8 cellular contexts compared by ENCODE assay signal in genomic region chr2:138503087-138503442, GRCh38. TPM values are rescaled to one million over a fixed set of nuclear protein-coding genes. Genes with fewer than 3 reads are reported as not detected.
DNase-seq lines count a peak whose midpoint lies in the region; ATAC-seq and TF ChIP-seq lines count a peak whose summit lies in the region.

No MANE protein-coding gene starts in this region.

- H3K79me2 ChIP-seq in osteoblast (ENCODE audit: insufficient read depth, low read length) = peaks cover 61% of the 10 kb centered on the region

- DNase-seq in RPMI7951 (ENCODE audit: low read depth) (peak; percentile 2), osteoblast (ENCODE audit: insufficient read length, low spot score, missing footprints) (no peak), NCI-H146 treated with DMSO at 0.1 percent for 48 hours (lab: John Stamatoyannopoulos, UW; ENCODE audit: unreplicated experiment) (no peak), NCI-H2081 treated with DMSO at 0.1 percent for 48 hours (lab: John Stamatoyannopoulos, UW) (no peak)

- peak overlapping the region; percentile 89 for H3K4me2 ChIP-seq in osteoblast (ENCODE audit: insufficient read depth, low read length)

- H3K4me1 ChIP-seq in endocrine pancreas (ENCODE audit: control insufficient read depth, insufficient read depth, low read length) (peaks cover 21% of the 10 kb centered on the region), osteoblast (ENCODE audit: insufficient read depth, low read length) (peaks cover 21% of the 10 kb centered on the region)

- no peaks in the 10 kb centered on the region for H3K36me3 ChIP-seq in endocrine pancreas (ENCODE audit: control insufficient read depth, insufficient read depth, low read length)
- H3K36me3 ChIP-seq in osteoblast (ENCODE audit: insufficient read depth, low read length) = no peaks in the 10 kb centered on the region

- H2AFZ ChIP-seq in osteoblast (ENCODE audit: low read length) = no peak overlapping the region

- TF ChIP-seq CTCF in 22Rv1 (IDR thresholded peaks at IDR 0.05) = no peak
- no peak for TF ChIP-seq CTCF in osteoblast (IDR thresholded peaks at IDR 0.05; ENCODE audit: extremely low read depth, low read depth, low read length)

- H3K9ac ChIP-seq in endocrine pancreas (ENCODE audit: control insufficient read depth, insufficient read depth, low read length) = no peak overlapping the region

- ATAC-seq in GM21360 (IDR thresholded peaks at IDR 0.05; ENCODE audit: unreplicated experiment) (peak; percentile 21), GM21367 (IDR thresholded peaks at IDR 0.05; ENCODE audit: unreplicated experiment) (no peak)

- H3K27ac ChIP-seq in 22Rv1 = peak overlapping the region; percentile 89
- peak overlapping the region; percentile 26 for H3K27ac ChIP-seq in osteoblast (ENCODE audit: low read depth, low read length)

- H3K4me3 ChIP-seq in endocrine pancreas (ENCODE audit: control insufficient read depth, insufficient read depth, low read length) (peak overlapping the region; percentile 99), osteoblast (ENCODE audit: insufficient read depth, low read length) (peak overlapping the region; percentile 89)

- H3K9me3 ChIP-seq in endocrine pancreas (ENCODE audit: control insufficient read depth, low read length) (no peaks in the 10 kb centered on the region), osteoblast (ENCODE audit: low read depth, low read length) (no peaks in the 10 kb centered on the region)

- H3K27me3 ChIP-seq in endocrine pancreas (ENCODE audit: control insufficient read depth, insufficient read depth, low read length) (no peaks in the 10 kb centered on the region), osteoblast (ENCODE audit: insufficient read depth, low read length) (no peaks in the 10 kb centered on the region)

- peaks cover 30% of the 10 kb centered on the region for H4K20me1 ChIP-seq in osteoblast (ENCODE audit: insufficient read depth, low read length)

RNA-seq across cellular contexts. Expression of gene SPOPL, which starts 1.5 kb away (rescaled TPM):
- total RNA-seq in RPMI7951 (2014; rRNA removed; shearing (Covaris generic)) = 12.8 and 17.5 TPM in 2 replicates
- total RNA-seq in osteoblast = 21.2 and 23.5 TPM in 2 replicates
